Comparison of ENCODE assay signal across 8 cellular contexts in genomic region chr3:142828703-142829304, GRCh38.
A peak's percentile ranks its signal among the peaks of the same experiment; 100 is the strongest.
DNase-seq lines count a peak whose midpoint lies in the region; ATAC-seq and TF ChIP-seq lines count a peak whose summit lies in the region.

No MANE protein-coding gene starts in this region.

- H3K36me3 ChIP-seq in CD4-positive, alpha-beta memory T cell (ENCODE audit: insufficient read depth, low read length), result no peaks in the 10 kb centered on the region

- peak; percentile 100 for ATAC-seq in GM19351 (IDR thresholded peaks at IDR 0.05; ENCODE audit: unreplicated experiment)
- ATAC-seq in HG03354 (IDR thresholded peaks at IDR 0.05; ENCODE audit: poor library complexity, severe bottlenecking, unreplicated experiment), result peak; percentile 100
- ATAC-seq in WTC11, result peak; percentile 98
- peak; percentile 100 for ATAC-seq in left lobe of liver

- TF ChIP-seq CTCF in WTC11 (IDR thresholded peaks at IDR 0.05), result peak; percentile 73

- H3K4me1 ChIP-seq in CD4-positive, alpha-beta memory T cell (ENCODE audit: insufficient read depth, low read length), result no peaks in the 10 kb centered on the region

- intact Hi-C loops in CD4-positive, alpha-beta memory T cell (cut with micrococcal nuclease), result loop anchor here (2.0 kb wide), 1 partner anchor 158 kb away; no protein-coding TSS in a partner anchor

- no peaks in the 10 kb centered on the region for H3K27me3 ChIP-seq in CD4-positive, alpha-beta memory T cell (ENCODE audit: insufficient read depth, low read length)

- CTCF ChIA-PET in CD4-positive, alpha-beta memory T cell (lab: Charles Lee; ENCODE audit: partially characterized antibody), result interaction anchor here (0.7 to 1.9 kb wide), 14 partner anchors 9 to 846 kb away, joined by 3 to 7 read pairs (median 3); partner anchors contain the start of gene U2SURP
- CTCF ChIA-PET in WTC11 (lab: Charles Lee), result interaction anchor here (0.5 to 2.5 kb wide), 57 partner anchors 9 to 413 kb away, joined by 3 to 69 read pairs (median 5); partner anchors contain the start of genes PCOLCE2, TRPC1 and U2SURP

- H3K4me3 Mint-ChIP-seq in CD4-positive, alpha-beta memory T cell, result no peak overlapping the region
- no peak overlapping the region for H3K4me3 Mint-ChIP-seq in WTC11

- H3K4me1 Mint-ChIP-seq in CD4-positive, alpha-beta memory T cell, result peaks cover 0 to 2% (median 0%) of the 10 kb centered on the region in 4 donors
- H3K4me1 Mint-ChIP-seq in WTC11, result no peaks in the 10 kb centered on the region

- H3K9me3 Mint-ChIP-seq in CD4-positive, alpha-beta memory T cell, result peaks cover 0 to 1% (median 0%) of the 10 kb centered on the region in 8 donors
- no peaks in the 10 kb centered on the region for H3K9me3 Mint-ChIP-seq in WTC11

- no peaks in the 10 kb centered on the region for H3K36me3 Mint-ChIP-seq in CD4-positive, alpha-beta memory T cell
- H3K36me3 Mint-ChIP-seq in WTC11, result no peaks in the 10 kb centered on the region

- no peaks in the 10 kb centered on the region for H3K9me3 ChIP-seq in CD4-positive, alpha-beta memory T cell (ENCODE audit: control insufficient read depth in 1 of 2, low read length in 2 of 2)

- POLR2A ChIA-PET in CD4-positive, alpha-beta memory T cell (lab: Charles Lee; ENCODE audit: partially characterized antibody), result no interaction called here
- POLR2A ChIA-PET in WTC11 (lab: Charles Lee), result no interaction called here

- H3K27ac Mint-ChIP-seq in CD4-positive, alpha-beta memory T cell, result no peak overlapping the region
- no peak overlapping the region for H3K27ac Mint-ChIP-seq in WTC11

- peaks cover 6 to 24% of the 10 kb centered on the region in 2 donors for H3K27me3 Mint-ChIP-seq in CD4-positive, alpha-beta memory T cell
- no peaks in the 10 kb centered on the region for H3K27me3 Mint-ChIP-seq in WTC11 (ENCODE audit: low read depth)

- no peak overlapping the region for H3K27ac ChIP-seq in CD4-positive, alpha-beta memory T cell (ENCODE audit: low read depth, low read length)

- peak; percentile 15 to 45 (median 29) for DNase-seq in CD4-positive, alpha-beta memory T cell
- DNase-seq in NCI-H2227 treated with DMSO at 0.1 percent for 48 hours (lab: John Stamatoyannopoulos, UW), result peak; percentile 62
- DNase-seq in WTC11 (ENCODE audit: low spot score), result peak; percentile 88
- DNase-seq in cerebellar cortex (ENCODE audit: low spot score), result peak; percentile 76
- DNase-seq in left lobe of liver (ENCODE audit: low spot score), result peak; percentile 84
- DNase-seq in stimulated activated CD4-positive, alpha-beta T cell treated with anti-CD3 and anti-CD28 coated beads, Interleukin-4, amount 100 ng/mL, for 4 hours, result peak; percentile 24 to 56

- H3K4me3 ChIP-seq in CD4-positive, alpha-beta memory T cell (ENCODE audit: low read length in 2 of 2), result no peak overlapping the region

TF ChIP-seq in WTC11, 78 proteins besides CTCF, POLR2A, EP300 and RAD21:
- no peak for TF ChIP-seq ZNF263 (CRISPR knock-in tag; IDR thresholded peaks at IDR 0.05; ENCODE audit: low read depth)
- TF ChIP-seq CDX4 (CRISPR knock-in tag; IDR thresholded peaks at IDR 0.05; ENCODE audit: borderline replicate concordance), result no peak
- no peak for TF ChIP-seq NR3C1 (CRISPR knock-in tag; conservative IDR thresholded peaks at IDR 0.05; ENCODE audit: low read depth)
- TF ChIP-seq CBFB (CRISPR knock-in tag; IDR thresholded peaks at IDR 0.05; ENCODE audit: low read depth), result no peak

Comparison
In these comparisons a context has a peak if more than half of its experiments do, and no peak if none do; other contexts are left out.
1. DNase-seq: peak in every context shown above with its lines; median percentile 88 in WTC11; 84 in left lobe of liver; 76 in cerebellar cortex; 62 in NCI-H2227 treated with DMSO at 0.1 percent for 48 hours; 40 in stimulated activated CD4-positive, alpha-beta T cell treated with anti-CD3 and anti-CD28 coated beads, Interleukin-4, amount 100 ng/mL, for 4 hours; 29 in CD4-positive, alpha-beta memory T cell.